In the genomic region with DNA sequence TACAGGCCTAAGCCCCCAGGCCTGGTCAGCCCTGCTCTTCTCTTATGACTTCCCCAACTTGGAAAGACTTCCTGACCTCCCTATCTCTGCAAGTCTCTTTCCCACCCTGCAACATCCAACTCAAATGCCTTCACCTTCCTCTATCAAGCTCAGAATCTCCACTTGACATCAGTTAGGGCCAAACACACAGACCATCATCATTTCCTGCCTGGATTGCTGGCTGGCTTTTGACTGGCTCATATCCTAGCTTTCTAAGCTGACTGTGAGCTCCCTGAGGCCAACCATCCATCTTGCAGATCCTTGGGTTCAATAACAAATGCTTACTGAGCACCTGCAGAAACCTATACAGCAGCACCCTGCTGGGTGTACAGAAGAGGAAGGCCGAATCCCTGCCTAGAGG, we compare ENCODE assay signal across 26 cellular contexts.
A peak's percentile ranks its signal among the peaks of the same experiment; 100 is the strongest.
DNase-seq lines count a peak whose midpoint lies in the region; ATAC-seq, FAIRE-seq and TF ChIP-seq lines count a peak whose summit lies in the region.
"Had no signal": no experiment of that assay in that cellular context is flagged by ENCODE, and none has a peak within 500 bp of the region (broad histone marks: within the 10 kb centered on the region; RNA-seq: fewer than 3 reads in every experiment).

No MANE protein-coding gene starts in this region.

- H2AFZ ChIP-seq in astrocyte (ENCODE audit: low read depth, low read length): no peak overlapping the region
- H2AFZ ChIP-seq: GM23338 had no signal

- FAIRE-seq in GM12892 (lab: Jason Lieb, UNC) (peak; percentile 21), astrocyte (lab: Jason Lieb, UNC) (no peak)
- FAIRE-seq: bronchial epithelial cell, colon, RCC 7860, small intestine had no signal

- H3K36me3 ChIP-seq in BLaER1 (peaks cover 1% of the 10 kb centered on the region; the same call in 1 of the 2 replicates), astrocyte (ENCODE audit: insufficient read depth, low read length) (peaks cover 2% of the 10 kb centered on the region)
- H3K36me3 ChIP-seq: adrenal gland, esophagus squamous epithelium, gastrocnemius medialis, SJSA1 had no signal

- peaks cover 2% of the 10 kb centered on the region for H3K36me3 Mint-ChIP-seq in astrocyte (ENCODE audit: low read depth, unreplicated experiment)
- no peaks in the 10 kb centered on the region for H3K36me3 Mint-ChIP-seq in neural crest cell (ENCODE audit: low read depth)

- H3K4me3 Mint-ChIP-seq in astrocyte (ENCODE audit: unreplicated experiment): no peak overlapping the region
- H3K4me3 Mint-ChIP-seq in neural crest cell: no peak overlapping the region
- H3K4me3 Mint-ChIP-seq: activated CD4-positive, alpha-beta T cell treated with anti-CD3 and anti-CD28 coated beads, Interleukin-2, amount 10 ng/mL, durations not matched to agents 7 days and 5 days; GM23338; immature natural killer cell had no signal

- no peaks in the 10 kb centered on the region for H3K27me3 Mint-ChIP-seq in astrocyte (ENCODE audit: low read depth, unreplicated experiment)
- peaks cover 2% of the 10 kb centered on the region for H3K27me3 Mint-ChIP-seq in neural crest cell (ENCODE audit: low read depth)
- H3K27me3 Mint-ChIP-seq: activated CD4-positive, alpha-beta T cell treated with anti-CD3 and anti-CD28 coated beads, Interleukin-2, amount 10 ng/mL, durations not matched to agents 7 days and 5 days; naive thymus-derived CD4-positive, alpha-beta T cell had no signal

- H3K27ac ChIP-seq in BLaER1 (no peak overlapping the region), astrocyte (ENCODE audit: low read depth, low read length) (no peak overlapping the region)
- H3K27ac ChIP-seq: gastrocnemius medialis had no signal

- H3K9me3 Mint-ChIP-seq in astrocyte (ENCODE audit: unreplicated experiment) (no peaks in the 10 kb centered on the region), neural crest cell (no peaks in the 10 kb centered on the region)
- H3K9me3 Mint-ChIP-seq: activated CD4-positive, alpha-beta T cell treated with anti-CD3 and anti-CD28 coated beads, Interleukin-2, amount 10 ng/mL, durations not matched to agents 7 days and 5 days; GM23338; immature natural killer cell; naive thymus-derived CD4-positive, alpha-beta T cell had no signal

- H3K27me3 ChIP-seq in BLaER1 (no peaks in the 10 kb centered on the region), astrocyte (ENCODE audit: insufficient read depth, low read length) (no peaks in the 10 kb centered on the region)
- H3K27me3 ChIP-seq: adrenal gland, esophagus squamous epithelium, gastrocnemius medialis, SJSA1 had no signal

- peaks cover 44% of the 10 kb centered on the region for H3K79me2 ChIP-seq in astrocyte (ENCODE audit: insufficient read depth, low read length)

- H4K20me1 ChIP-seq in BLaER1 (no peaks in the 10 kb centered on the region), astrocyte (ENCODE audit: insufficient read depth, low read length) (peaks cover 46% of the 10 kb centered on the region)

- H3K4me1 Mint-ChIP-seq in astrocyte (ENCODE audit: low read depth, unreplicated experiment): peaks cover 45% of the 10 kb centered on the region
- H3K4me1 Mint-ChIP-seq in neural crest cell: no peaks in the 10 kb centered on the region

- no peak for TF ChIP-seq CTCF in astrocyte (IDR thresholded peaks at IDR 0.05; ENCODE audit: insufficient read depth, low read depth, low read length)
- no peak for TF ChIP-seq CTCF in neural crest cell (conservative IDR thresholded peaks at IDR 0.05)

- H3K4me2 ChIP-seq in BLaER1 (peak overlapping the region; percentile 80; the same call in 1 of the 2 replicates), astrocyte (ENCODE audit: low read length) (peak overlapping the region; percentile 48)
- H3K4me2 ChIP-seq: GM23338 had no signal

- H3K4me3 ChIP-seq in BLaER1: no peak overlapping the region
- H3K4me3 ChIP-seq in astrocyte (ENCODE audit: insufficient read depth, low read depth, low read length): no peak overlapping the region
- H3K4me3 ChIP-seq: adrenal gland, esophagus squamous epithelium, gastrocnemius medialis, GM23338, SJSA1 had no signal

- H3K4me1 ChIP-seq in BLaER1 (peaks cover 45% of the 10 kb centered on the region), astrocyte (ENCODE audit: insufficient read depth, low read length) (peaks cover 42% of the 10 kb centered on the region)

- no peak for TF ChIP-seq POLR2A in GM12892 (IDR thresholded peaks at IDR 0.05; ENCODE audit: low read depth, low read length)

- H3K27ac Mint-ChIP-seq in astrocyte (ENCODE audit: unreplicated experiment) (no peak overlapping the region), neural crest cell (ENCODE audit: unreplicated experiment) (peak overlapping the region; percentile 17)
- H3K27ac Mint-ChIP-seq: activated CD4-positive, alpha-beta T cell treated with anti-CD3 and anti-CD28 coated beads, Interleukin-2, amount 10 ng/mL, durations not matched to agents 7 days and 5 days; GM23338 had no signal

- no peaks in the 10 kb centered on the region for H3K9me3 ChIP-seq in BLaER1
- no peaks in the 10 kb centered on the region for H3K9me3 ChIP-seq in astrocyte (ENCODE audit: insufficient read depth, low read depth, low read length)
- H3K9me3 ChIP-seq: adrenal gland, esophagus squamous epithelium, gastrocnemius medialis, SJSA1 had no signal

- ATAC-seq in HG02884 (IDR thresholded peaks at IDR 0.05; ENCODE audit: unreplicated experiment) (no peak), GM19455 (IDR thresholded peaks at IDR 0.05; ENCODE audit: unreplicated experiment) (no peak), GM18861 (IDR thresholded peaks at IDR 0.05; ENCODE audit: unreplicated experiment) (no peak)
- ATAC-seq: gastrocnemius medialis; GM23338; naive thymus-derived CD4-positive, alpha-beta T cell had no signal

- DNase-seq in GM12892 (ENCODE audit: insufficient read length): no peak
- no peak for DNase-seq in astrocyte (ENCODE audit: low read depth)
- DNase-seq in neural crest cell (ENCODE audit: low read depth, low spot score): no peak
- DNase-seq: activated CD4-positive, alpha-beta T cell treated with anti-CD3 and anti-CD28 coated beads, Interleukin-2, amount 10 ng/mL, durations not matched to agents 7 days and 5 days; activated effector memory CD4-positive, alpha-beta T cell treated with anti-CD3 and anti-CD28 coated beads, Interleukin-2, amount 50 U/mL, for 16 hours; effector memory CD4-positive, alpha-beta T cell; esophagus squamous epithelium; gastrocnemius medialis; hippocampal formation; immature natural killer cell; Karpas-422; mesendoderm; NCI-H187; small intestine; stimulated activated CD4-positive, alpha-beta T cell treated with anti-CD3 and anti-CD28 coated beads, Interleukin-2, amount 100 ng/mL, for 24 hours had no signal

- H3K9ac ChIP-seq in BLaER1 (no peak overlapping the region), astrocyte (ENCODE audit: low read length) (no peak overlapping the region)
